Comparison of ENCODE assay signal across 8 cellular contexts in genomic region chr1:7783826-7784491, GRCh38. TPM values are rescaled to one million over a fixed set of nuclear protein-coding genes. Genes with fewer than 3 reads are reported as not detected.
DNase-seq lines count a peak whose midpoint lies in the region; ATAC-seq and TF ChIP-seq lines count a peak whose summit lies in the region.

Gene PER3, plus strand, starts transcription at chr1:7784291. Its CDS starts 587 bp downstream, at chr1:7784878.

- ATAC-seq in GM21825 (IDR thresholded peaks at IDR 0.05; ENCODE audit: unreplicated experiment) = peak; percentile 82
- peak; percentile 98 for ATAC-seq in natural killer cell treated with Interleukin-12 subunit alpha and Interleukin-12 subunit beta and Interleukin-15 and Interleukin-18, amount 100 ng/mL, for 72 hours

- no peaks in the 10 kb centered on the region for H3K27me3 Mint-ChIP-seq in natural killer cell treated with Interleukin-12 subunit alpha and Interleukin-12 subunit beta and Interleukin-15 and Interleukin-18, amount 100 ng/mL, for 72 hours

- no peaks in the 10 kb centered on the region for H3K9me3 Mint-ChIP-seq in natural killer cell treated with Interleukin-12 subunit alpha and Interleukin-12 subunit beta and Interleukin-15 and Interleukin-18, amount 100 ng/mL, for 72 hours

- peaks cover 19 to 20% of the 10 kb centered on the region in 2 donors for H3K4me1 Mint-ChIP-seq in natural killer cell treated with Interleukin-12 subunit alpha and Interleukin-12 subunit beta and Interleukin-15 and Interleukin-18, amount 100 ng/mL, for 72 hours (ENCODE audit: low read depth in 2 of 2)

- no peaks in the 10 kb centered on the region for H3K9me3 ChIP-seq in DOHH2 (ENCODE audit: control insufficient read depth, insufficient read depth, low read length)
- H3K9me3 ChIP-seq in Karpas-422 (ENCODE audit: low read length) = no peaks in the 10 kb centered on the region

- H3K27ac Mint-ChIP-seq in natural killer cell treated with Interleukin-12 subunit alpha and Interleukin-12 subunit beta and Interleukin-15 and Interleukin-18, amount 100 ng/mL, for 72 hours = peak within 1 kb of the TSS; percentile 12 to 42

- H3K4me2 ChIP-seq in DOHH2 (ENCODE audit: low read length) (peak within 1 kb of the TSS; percentile 88), Karpas-422 (ENCODE audit: low read depth, low read length, poor library complexity, severe bottlenecking) (peak within 1 kb of the TSS; percentile 76)

- no peaks in the 10 kb centered on the region for H3K27me3 ChIP-seq in DOHH2 (ENCODE audit: control insufficient read depth, low read length)
- H3K27me3 ChIP-seq in Karpas-422 (ENCODE audit: low read length) = no peaks in the 10 kb centered on the region

- H3K36me3 Mint-ChIP-seq in natural killer cell treated with Interleukin-12 subunit alpha and Interleukin-12 subunit beta and Interleukin-15 and Interleukin-18, amount 100 ng/mL, for 72 hours = no peaks in the 10 kb centered on the region

- peaks cover 8% of the 10 kb centered on the region for H3K4me1 ChIP-seq in DOHH2 (ENCODE audit: control insufficient read depth, low read length)
- H3K4me1 ChIP-seq in Karpas-422 (ENCODE audit: low read length) = peaks cover 8% of the 10 kb centered on the region

- H3K9ac ChIP-seq in Karpas-422 (ENCODE audit: low read length) = peak within 1 kb of the TSS; percentile 64

- peak within 1 kb of the TSS; percentile 65; the same call in 1 of the 2 replicates for H2AFZ ChIP-seq in Karpas-422 (ENCODE audit: low read length)

- peaks cover 8% of the 10 kb centered on the region for H3F3A ChIP-seq in DOHH2 (ENCODE audit: control insufficient read depth, insufficient read depth)

- H3K79me2 ChIP-seq in DOHH2 (ENCODE audit: control insufficient read depth, low read length) = no peaks in the 10 kb centered on the region
- no peaks in the 10 kb centered on the region for H3K79me2 ChIP-seq in Karpas-422 (ENCODE audit: low read length)

- H3K9me2 ChIP-seq in DOHH2 (replicated peaks; ENCODE audit: control insufficient read depth, low read length) (no peaks in the 10 kb centered on the region), Karpas-422 (replicated peaks; ENCODE audit: insufficient read depth, low read length) (no peaks in the 10 kb centered on the region)

- H3K27ac ChIP-seq in DOHH2 (ENCODE audit: low read depth, low read length) = no peak within 1 kb of the TSS
- no peak within 1 kb of the TSS for H3K27ac ChIP-seq in Karpas-422 (ENCODE audit: low read length)

- H3K4me3 Mint-ChIP-seq in natural killer cell treated with Interleukin-12 subunit alpha and Interleukin-12 subunit beta and Interleukin-15 and Interleukin-18, amount 100 ng/mL, for 72 hours = peak within 1 kb of the TSS; percentile 73

- H3K4me3 ChIP-seq in DOHH2 (ENCODE audit: low read length) = peak within 1 kb of the TSS; percentile 79
- H3K4me3 ChIP-seq in Karpas-422 (ENCODE audit: low read length) = peak within 1 kb of the TSS; percentile 67
- H3K4me3 ChIP-seq in fibroblast of pulmonary artery (replicated peaks; ENCODE audit: low read depth, low read length) = peak within 1 kb of the TSS; percentile 56

- no peaks in the 10 kb centered on the region; the same call in 1 of the 2 replicates for H4K20me1 ChIP-seq in DOHH2 (ENCODE audit: control insufficient read depth, insufficient read depth, low read depth, low read length)
- H4K20me1 ChIP-seq in Karpas-422 (ENCODE audit: insufficient read depth, low read depth, low read length) = no peaks in the 10 kb centered on the region

- H3K36me3 ChIP-seq in DOHH2 (ENCODE audit: control insufficient read depth, low read length) (no peaks in the 10 kb centered on the region), Karpas-422 (ENCODE audit: insufficient read depth, low read length) (0 out of 2 replicates have a peak, but pooled peaks cover 4% of the 10 kb centered on the region)

- TF ChIP-seq CTCF in DOHH2 (IDR thresholded peaks at IDR 0.05; ENCODE audit: low read depth, low read length, poor library complexity, severe bottlenecking) (no peak), fibroblast of pulmonary artery (IDR thresholded peaks at IDR 0.05; ENCODE audit: low read length, missing control alignments) (no peak)

- peak; percentile 97 for DNase-seq in Karpas-422
- peak; percentile 97 for DNase-seq in RPMI8226
- peak; percentile 89 for DNase-seq in activated effector memory CD4-positive, alpha-beta T cell treated with Interleukin-2 at 50 U/mL for 16 hours
- DNase-seq in fibroblast of pulmonary artery (ENCODE audit: low read depth) = peak; percentile 98
- DNase-seq in natural killer cell treated with Interleukin-12 subunit alpha and Interleukin-12 subunit beta and Interleukin-15 and Interleukin-18, amount 100 ng/mL, for 72 hours (ENCODE audit: low spot score) = peak; percentile 97
- peak; percentile 89 to 98 (median 92) for DNase-seq in stimulated activated naive CD4-positive, alpha-beta T cell (lab: John Stamatoyannopoulos, UW)

RNA-seq across cellular contexts. Expression of gene PER3, which starts in this region (rescaled TPM):
- 0.51 and 3.5 TPM in 2 replicates for total RNA-seq in Karpas-422 (2014; rRNA removed; shearing (Covaris generic); ENCODE audit: low replicate concordance)
- total RNA-seq in natural killer cell treated with Interleukin-12 subunit alpha and Interleukin-12 subunit beta and Interleukin-15 and Interleukin-18, amount 100 ng/mL, for 72 hours = 1 to 10 TPM; 1.6 to 3.7 TPM
